ENCODE assay signal across 1 cellular context in genomic region chr2:28751102-28751955, GRCh38.
TF ChIP-seq lines count a peak whose summit lies in the region.

PPP1CB (plus strand) TSS chr2:28751830; CDS start chr2:28752125, 295 bp downstream.

TF ChIP-seq in K562, 482 proteins besides CTCF, POLR2A, EP300 and RAD21 (continued from another document and continues in another):
- TF ChIP-seq, protein P1, sequence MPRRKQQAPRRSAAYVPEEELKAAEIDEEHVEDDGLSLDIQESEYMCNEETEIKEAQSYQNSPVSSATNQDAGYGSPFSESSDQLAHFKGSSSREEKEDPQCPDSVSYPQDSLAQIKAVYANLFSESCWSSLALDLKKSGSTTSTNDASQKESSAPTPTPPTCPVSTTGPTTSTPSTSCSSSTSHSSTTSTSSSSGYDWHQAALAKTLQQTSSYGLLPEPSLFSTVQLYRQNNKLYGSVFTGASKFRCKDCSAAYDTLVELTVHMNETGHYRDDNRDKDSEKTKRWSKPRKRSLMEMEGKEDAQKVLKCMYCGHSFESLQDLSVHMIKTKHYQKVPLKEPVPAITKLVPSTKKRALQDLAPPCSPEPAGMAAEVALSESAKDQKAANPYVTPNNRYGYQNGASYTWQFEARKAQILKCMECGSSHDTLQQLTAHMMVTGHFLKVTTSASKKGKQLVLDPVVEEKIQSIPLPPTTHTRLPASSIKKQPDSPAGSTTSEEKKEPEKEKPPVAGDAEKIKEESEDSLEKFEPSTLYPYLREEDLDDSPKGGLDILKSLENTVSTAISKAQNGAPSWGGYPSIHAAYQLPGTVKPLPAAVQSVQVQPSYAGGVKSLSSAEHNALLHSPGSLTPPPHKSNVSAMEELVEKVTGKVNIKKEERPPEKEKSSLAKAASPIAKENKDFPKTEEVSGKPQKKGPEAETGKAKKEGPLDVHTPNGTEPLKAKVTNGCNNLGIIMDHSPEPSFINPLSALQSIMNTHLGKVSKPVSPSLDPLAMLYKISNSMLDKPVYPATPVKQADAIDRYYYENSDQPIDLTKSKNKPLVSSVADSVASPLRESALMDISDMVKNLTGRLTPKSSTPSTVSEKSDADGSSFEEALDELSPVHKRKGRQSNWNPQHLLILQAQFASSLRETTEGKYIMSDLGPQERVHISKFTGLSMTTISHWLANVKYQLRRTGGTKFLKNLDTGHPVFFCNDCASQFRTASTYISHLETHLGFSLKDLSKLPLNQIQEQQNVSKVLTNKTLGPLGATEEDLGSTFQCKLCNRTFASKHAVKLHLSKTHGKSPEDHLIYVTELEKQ (CRISPR knock-in tag; IDR thresholded peaks at IDR 0.05) = no peak
- TF ChIP-seq ZC3H11A (IDR thresholded peaks at IDR 0.05; ENCODE audit: low read depth, low read length) = no peak
- no peak for TF ChIP-seq HMG20A (CRISPR knock-in tag; conservative IDR thresholded peaks at IDR 0.05)
- peak in 1 of 3 experiments; percentile 58 for TF ChIP-seq YY1 (IDR thresholded peaks at IDR 0.05; ENCODE audit: borderline replicate concordance in 1 of 3, control insufficient read depth in 1 of 3, extremely low read depth in 1 of 3, insufficient read depth in 3 of 3, insufficient read length in 1 of 3, insufficient replicate concordance in 2 of 3, low read depth in 1 of 3, low read length in 2 of 3)
- TF ChIP-seq RAD51 (IDR thresholded peaks at IDR 0.05; ENCODE audit: borderline replicate concordance, low read depth) = 0 out of 2 replicates have a peak, but pooled peaks have one; percentile 9
- TF ChIP-seq, protein P2, sequence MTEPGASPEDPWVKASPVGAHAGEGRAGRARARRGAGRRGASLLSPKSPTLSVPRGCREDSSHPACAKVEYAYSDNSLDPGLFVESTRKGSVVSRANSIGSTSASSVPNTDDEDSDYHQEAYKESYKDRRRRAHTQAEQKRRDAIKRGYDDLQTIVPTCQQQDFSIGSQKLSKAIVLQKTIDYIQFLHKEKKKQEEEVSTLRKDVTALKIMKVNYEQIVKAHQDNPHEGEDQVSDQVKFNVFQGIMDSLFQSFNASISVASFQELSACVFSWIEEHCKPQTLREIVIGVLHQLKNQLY (CRISPR knock-in tag; conservative IDR thresholded peaks at IDR 0.05) = no peak
- TF ChIP-seq PKNOX1 (IDR thresholded peaks at IDR 0.05) = peak; percentile 16; the same call in 1 of the 2 replicates
- TF ChIP-seq EHMT2 (IDR thresholded peaks at IDR 0.05) = no peak
- no peak for TF ChIP-seq ESRRB (CRISPR knock-in tag; IDR thresholded peaks at IDR 0.05; ENCODE audit: borderline replicate concordance)
- TF ChIP-seq EP400 (IDR thresholded peaks at IDR 0.05) = peak; percentile 67; the same call in 1 of the 2 replicates
- TF ChIP-seq ZBTB11 (CRISPR knock-in tag; IDR thresholded peaks at IDR 0.05) = no peak
- TF ChIP-seq ZNF239 (CRISPR knock-in tag; IDR thresholded peaks at IDR 0.05) = no peak
- TF ChIP-seq MYBL2 (IDR thresholded peaks at IDR 0.05; ENCODE audit: low read depth) = no peak
- TF ChIP-seq MYBL2 (CRISPR knock-in tag; IDR thresholded peaks at IDR 0.05; ENCODE audit: borderline replicate concordance) = no peak
- no peak for TF ChIP-seq BACH1 (tag; IDR thresholded peaks at IDR 0.05)
- no peak for TF ChIP-seq ZKSCAN8 (CRISPR knock-in tag; IDR thresholded peaks at IDR 0.05)
- TF ChIP-seq TCF3 (CRISPR knock-in tag; IDR thresholded peaks at IDR 0.05) = peak; percentile 43; the same call in 1 of the 2 replicates
- no peak for TF ChIP-seq ZNF134 (CRISPR knock-in tag; conservative IDR thresholded peaks at IDR 0.05)
- TF ChIP-seq TEAD1 (CRISPR knock-in tag; IDR thresholded peaks at IDR 0.05) = peak in 1 of 2 experiments; percentile 70; a peak in 1 of 4 replicates
- no peak for TF ChIP-seq YBX1 (IDR thresholded peaks at IDR 0.05)
- peak; percentile 91 for TF ChIP-seq L3MBTL2 (IDR thresholded peaks at IDR 0.05)
- no peak for TF ChIP-seq ZNF12 (CRISPR knock-in tag; IDR thresholded peaks at IDR 0.05)
- TF ChIP-seq CHCHD3 (CRISPR knock-in tag; IDR thresholded peaks at IDR 0.05) = no peak
- no peak for TF ChIP-seq HDGF (IDR thresholded peaks at IDR 0.05)
- TF ChIP-seq MEIS2 (IDR thresholded peaks at IDR 0.05; ENCODE audit: partially characterized antibody) = peak; percentile 98
- TF ChIP-seq CBX3 (IDR thresholded peaks at IDR 0.05; ENCODE audit: borderline replicate concordance in 1 of 2, low read length in 2 of 2) = no peak
- TF ChIP-seq GATAD2A (IDR thresholded peaks at IDR 0.05) = peak; percentile 84; the same call in 1 of the 2 replicates
- peak; percentile 45; the same call in 1 of the 2 replicates for TF ChIP-seq DPF2 (IDR thresholded peaks at IDR 0.05)
- TF ChIP-seq, protein P3, sequence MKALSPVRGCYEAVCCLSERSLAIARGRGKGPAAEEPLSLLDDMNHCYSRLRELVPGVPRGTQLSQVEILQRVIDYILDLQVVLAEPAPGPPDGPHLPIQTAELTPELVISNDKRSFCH (CRISPR knock-in tag; IDR thresholded peaks at IDR 0.05) = no peak
- TF ChIP-seq, protein P3 (tag; IDR thresholded peaks at IDR 0.05) = peak; percentile 50
- peak; percentile 95 for TF ChIP-seq GATAD2B (IDR thresholded peaks at IDR 0.05; ENCODE audit: borderline replicate concordance)
- no peak for TF ChIP-seq ZBTB9 (CRISPR knock-in tag; IDR thresholded peaks at IDR 0.05)
- TF ChIP-seq ZNF3 (CRISPR knock-in tag; IDR thresholded peaks at IDR 0.05) = no peak
- TF ChIP-seq, protein P4, sequence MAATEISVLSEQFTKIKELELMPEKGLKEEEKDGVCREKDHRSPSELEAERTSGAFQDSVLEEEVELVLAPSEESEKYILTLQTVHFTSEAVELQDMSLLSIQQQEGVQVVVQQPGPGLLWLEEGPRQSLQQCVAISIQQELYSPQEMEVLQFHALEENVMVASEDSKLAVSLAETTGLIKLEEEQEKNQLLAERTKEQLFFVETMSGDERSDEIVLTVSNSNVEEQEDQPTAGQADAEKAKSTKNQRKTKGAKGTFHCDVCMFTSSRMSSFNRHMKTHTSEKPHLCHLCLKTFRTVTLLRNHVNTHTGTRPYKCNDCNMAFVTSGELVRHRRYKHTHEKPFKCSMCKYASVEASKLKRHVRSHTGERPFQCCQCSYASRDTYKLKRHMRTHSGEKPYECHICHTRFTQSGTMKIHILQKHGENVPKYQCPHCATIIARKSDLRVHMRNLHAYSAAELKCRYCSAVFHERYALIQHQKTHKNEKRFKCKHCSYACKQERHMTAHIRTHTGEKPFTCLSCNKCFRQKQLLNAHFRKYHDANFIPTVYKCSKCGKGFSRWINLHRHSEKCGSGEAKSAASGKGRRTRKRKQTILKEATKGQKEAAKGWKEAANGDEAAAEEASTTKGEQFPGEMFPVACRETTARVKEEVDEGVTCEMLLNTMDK (IDR thresholded peaks at IDR 0.05; ENCODE audit: borderline replicate concordance, insufficient read depth, low read depth, low read length, poor library complexity, severe bottlenecking) = peak; percentile 52
- TF ChIP-seq, protein P5, sequence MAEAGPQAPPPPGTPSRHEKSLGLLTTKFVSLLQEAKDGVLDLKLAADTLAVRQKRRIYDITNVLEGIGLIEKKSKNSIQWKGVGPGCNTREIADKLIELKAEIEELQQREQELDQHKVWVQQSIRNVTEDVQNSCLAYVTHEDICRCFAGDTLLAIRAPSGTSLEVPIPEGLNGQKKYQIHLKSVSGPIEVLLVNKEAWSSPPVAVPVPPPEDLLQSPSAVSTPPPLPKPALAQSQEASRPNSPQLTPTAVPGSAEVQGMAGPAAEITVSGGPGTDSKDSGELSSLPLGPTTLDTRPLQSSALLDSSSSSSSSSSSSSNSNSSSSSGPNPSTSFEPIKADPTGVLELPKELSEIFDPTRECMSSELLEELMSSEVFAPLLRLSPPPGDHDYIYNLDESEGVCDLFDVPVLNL (CRISPR knock-in tag; IDR thresholded peaks at IDR 0.05; ENCODE audit: low read depth) = no peak
- TF ChIP-seq, protein P6, sequence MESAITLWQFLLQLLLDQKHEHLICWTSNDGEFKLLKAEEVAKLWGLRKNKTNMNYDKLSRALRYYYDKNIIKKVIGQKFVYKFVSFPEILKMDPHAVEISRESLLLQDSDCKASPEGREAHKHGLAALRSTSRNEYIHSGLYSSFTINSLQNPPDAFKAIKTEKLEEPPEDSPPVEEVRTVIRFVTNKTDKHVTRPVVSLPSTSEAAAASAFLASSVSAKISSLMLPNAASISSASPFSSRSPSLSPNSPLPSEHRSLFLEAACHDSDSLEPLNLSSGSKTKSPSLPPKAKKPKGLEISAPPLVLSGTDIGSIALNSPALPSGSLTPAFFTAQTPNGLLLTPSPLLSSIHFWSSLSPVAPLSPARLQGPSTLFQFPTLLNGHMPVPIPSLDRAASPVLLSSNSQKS (CRISPR knock-in tag; IDR thresholded peaks at IDR 0.05) = no peak
- TF ChIP-seq SUPT5H (IDR thresholded peaks at IDR 0.05) = peak; percentile 84
- TF ChIP-seq BRCA1 (IDR thresholded peaks at IDR 0.05) = no peak
- TF ChIP-seq BRCA1 (CRISPR knock-in tag; IDR thresholded peaks at IDR 0.05) = no peak
- no peak for TF ChIP-seq ZHX1 (conservative IDR thresholded peaks at IDR 0.05; ENCODE audit: low read length)
- no peak for TF ChIP-seq TOE1 (IDR thresholded peaks at IDR 0.05; ENCODE audit: borderline replicate concordance)
- TF ChIP-seq TOE1 (CRISPR knock-in tag; IDR thresholded peaks at IDR 0.05; ENCODE audit: borderline replicate concordance, low read depth) = no peak
- no peak for TF ChIP-seq PRPF4 (IDR thresholded peaks at IDR 0.05; ENCODE audit: insufficient read depth, low read depth, low read length, poor library complexity, severe bottlenecking)
- no peak for TF ChIP-seq MTF1 (CRISPR knock-in tag; IDR thresholded peaks at IDR 0.05; ENCODE audit: borderline replicate concordance)
